2 cellular contexts compared by ENCODE assay signal in the genomic region with DNA sequence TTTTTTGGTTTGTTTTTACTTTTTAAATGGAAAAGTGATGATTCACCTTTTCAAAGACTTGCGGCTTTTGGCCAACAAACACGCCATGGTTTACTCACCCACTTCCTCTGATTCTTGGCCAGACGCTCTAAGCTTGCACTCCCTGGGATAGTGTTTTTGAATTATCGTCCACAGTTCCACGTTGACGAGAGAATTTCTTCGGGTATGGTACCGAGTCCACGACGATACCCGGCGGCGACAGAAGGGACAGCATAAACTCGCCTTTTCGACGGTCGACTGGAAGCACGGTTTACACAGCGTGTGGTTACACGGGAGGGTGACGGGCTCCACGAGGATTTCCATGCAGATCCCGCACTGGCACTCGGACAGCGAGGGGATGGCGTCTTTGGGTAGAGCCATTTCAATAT.
TF ChIP-seq lines count a peak whose summit lies in the region.

No MANE protein-coding gene starts in this region.

TF ChIP-seq in HEK293, 187 proteins besides CTCF, POLR2A, EP300 and RAD21 (continued from another document):
- TF ChIP-seq ELK4 (IDR thresholded peaks at IDR 0.05; ENCODE audit: borderline replicate concordance, low read depth, low read length) = no peak
- TF ChIP-seq, protein P1, sequence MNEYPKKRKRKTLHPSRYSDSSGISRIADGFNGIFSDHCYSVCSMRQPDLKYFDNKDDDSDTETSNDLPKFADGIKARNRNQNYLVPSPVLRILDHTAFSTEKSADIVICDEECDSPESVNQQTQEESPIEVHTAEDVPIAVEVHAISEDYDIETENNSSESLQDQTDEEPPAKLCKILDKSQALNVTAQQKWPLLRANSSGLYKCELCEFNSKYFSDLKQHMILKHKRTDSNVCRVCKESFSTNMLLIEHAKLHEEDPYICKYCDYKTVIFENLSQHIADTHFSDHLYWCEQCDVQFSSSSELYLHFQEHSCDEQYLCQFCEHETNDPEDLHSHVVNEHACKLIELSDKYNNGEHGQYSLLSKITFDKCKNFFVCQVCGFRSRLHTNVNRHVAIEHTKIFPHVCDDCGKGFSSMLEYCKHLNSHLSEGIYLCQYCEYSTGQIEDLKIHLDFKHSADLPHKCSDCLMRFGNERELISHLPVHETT (tag by site-specific recombination; IDR thresholded peaks at IDR 0.05) = no peak
- TF ChIP-seq SALL2 (tag by site-specific recombination; IDR thresholded peaks at IDR 0.05; ENCODE audit: borderline replicate concordance) = no peak
- TF ChIP-seq, protein P2, sequence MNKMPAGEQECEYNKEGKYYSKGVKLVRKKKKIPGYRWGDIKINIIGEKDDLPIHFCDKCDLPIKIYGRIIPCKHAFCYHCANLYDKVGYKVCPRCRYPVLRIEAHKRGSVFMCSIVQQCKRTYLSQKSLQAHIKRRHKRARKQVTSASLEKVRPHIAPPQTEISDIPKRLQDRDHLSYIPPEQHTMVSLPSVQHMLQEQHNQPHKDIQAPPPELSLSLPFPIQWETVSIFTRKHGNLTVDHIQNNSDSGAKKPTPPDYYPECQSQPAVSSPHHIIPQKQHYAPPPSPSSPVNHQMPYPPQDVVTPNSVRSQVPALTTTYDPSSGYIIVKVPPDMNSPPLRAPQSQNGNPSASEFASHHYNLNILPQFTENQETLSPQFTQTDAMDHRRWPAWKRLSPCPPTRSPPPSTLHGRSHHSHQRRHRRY (tag by site-specific recombination; IDR thresholded peaks at IDR 0.05) = no peak
- TF ChIP-seq ZSCAN30 (tag by site-specific recombination; IDR thresholded peaks at IDR 0.05) = no peak
- no peak for TF ChIP-seq ZNF76 (tag by site-specific recombination; IDR thresholded peaks at IDR 0.05; ENCODE audit: borderline replicate concordance, low read depth)
- TF ChIP-seq PRDM1 (tag by site-specific recombination; IDR thresholded peaks at IDR 0.05) = peak; percentile 78
- TF ChIP-seq, protein P3, sequence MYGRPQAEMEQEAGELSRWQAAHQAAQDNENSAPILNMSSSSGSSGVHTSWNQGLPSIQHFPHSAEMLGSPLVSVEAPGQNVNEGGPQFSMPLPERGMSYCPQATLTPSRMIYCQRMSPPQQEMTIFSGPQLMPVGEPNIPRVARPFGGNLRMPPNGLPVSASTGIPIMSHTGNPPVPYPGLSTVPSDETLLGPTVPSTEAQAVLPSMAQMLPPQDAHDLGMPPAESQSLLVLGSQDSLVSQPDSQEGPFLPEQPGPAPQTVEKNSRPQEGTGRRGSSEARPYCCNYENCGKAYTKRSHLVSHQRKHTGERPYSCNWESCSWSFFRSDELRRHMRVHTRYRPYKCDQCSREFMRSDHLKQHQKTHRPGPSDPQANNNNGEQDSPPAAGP (tag by site-specific recombination; IDR thresholded peaks at IDR 0.05) = 0 out of 2 replicates have a peak, but pooled peaks have one; percentile 26
- TF ChIP-seq ZNF146 (tag by site-specific recombination; IDR thresholded peaks at IDR 0.05) = no peak
- no peak for TF ChIP-seq PBX3 (CRISPR knock-in tag; IDR thresholded peaks at IDR 0.05)
- TF ChIP-seq ZNF394 (tag by site-specific recombination; IDR thresholded peaks at IDR 0.05; ENCODE audit: borderline replicate concordance) = no peak
- TF ChIP-seq ZNF416 (tag by site-specific recombination; IDR thresholded peaks at IDR 0.05) = no peak
- no peak for TF ChIP-seq ZNF664 (tag by site-specific recombination; IDR thresholded peaks at IDR 0.05)
- TF ChIP-seq ZNF324 (tag by site-specific recombination; IDR thresholded peaks at IDR 0.05) = no peak
- 0 out of 2 replicates have a peak, but pooled peaks have one; percentile 14 for TF ChIP-seq ZFP69B (tag by site-specific recombination; IDR thresholded peaks at IDR 0.05)
- no peak for TF ChIP-seq ZNF704 (tag by site-specific recombination; IDR thresholded peaks at IDR 0.05)

TF ChIP-seq in HepG2, 621 proteins besides CTCF, POLR2A, EP300 and RAD21 (continued from another document and continues in another):
- no peak for TF ChIP-seq TFAP4 (IDR thresholded peaks at IDR 0.05; ENCODE audit: borderline replicate concordance, low read depth)
- TF ChIP-seq, protein P4, sequence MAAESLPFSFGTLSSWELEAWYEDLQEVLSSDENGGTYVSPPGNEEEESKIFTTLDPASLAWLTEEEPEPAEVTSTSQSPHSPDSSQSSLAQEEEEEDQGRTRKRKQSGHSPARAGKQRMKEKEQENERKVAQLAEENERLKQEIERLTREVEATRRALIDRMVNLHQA (CRISPR knock-in tag; IDR thresholded peaks at IDR 0.05) = no peak
- TF ChIP-seq, protein P5, sequence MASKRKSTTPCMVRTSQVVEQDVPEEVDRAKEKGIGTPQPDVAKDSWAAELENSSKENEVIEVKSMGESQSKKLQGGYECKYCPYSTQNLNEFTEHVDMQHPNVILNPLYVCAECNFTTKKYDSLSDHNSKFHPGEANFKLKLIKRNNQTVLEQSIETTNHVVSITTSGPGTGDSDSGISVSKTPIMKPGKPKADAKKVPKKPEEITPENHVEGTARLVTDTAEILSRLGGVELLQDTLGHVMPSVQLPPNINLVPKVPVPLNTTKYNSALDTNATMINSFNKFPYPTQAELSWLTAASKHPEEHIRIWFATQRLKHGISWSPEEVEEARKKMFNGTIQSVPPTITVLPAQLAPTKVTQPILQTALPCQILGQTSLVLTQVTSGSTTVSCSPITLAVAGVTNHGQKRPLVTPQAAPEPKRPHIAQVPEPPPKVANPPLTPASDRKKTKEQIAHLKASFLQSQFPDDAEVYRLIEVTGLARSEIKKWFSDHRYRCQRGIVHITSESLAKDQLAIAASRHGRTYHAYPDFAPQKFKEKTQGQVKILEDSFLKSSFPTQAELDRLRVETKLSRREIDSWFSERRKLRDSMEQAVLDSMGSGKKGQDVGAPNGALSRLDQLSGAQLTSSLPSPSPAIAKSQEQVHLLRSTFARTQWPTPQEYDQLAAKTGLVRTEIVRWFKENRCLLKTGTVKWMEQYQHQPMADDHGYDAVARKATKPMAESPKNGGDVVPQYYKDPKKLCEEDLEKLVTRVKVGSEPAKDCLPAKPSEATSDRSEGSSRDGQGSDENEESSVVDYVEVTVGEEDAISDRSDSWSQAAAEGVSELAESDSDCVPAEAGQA (IDR thresholded peaks at IDR 0.05; ENCODE audit: low read depth) = no peak
- TF ChIP-seq, protein P5 (CRISPR knock-in tag; IDR thresholded peaks at IDR 0.05; ENCODE audit: borderline replicate concordance) = no peak
- TF ChIP-seq NR2F6 (IDR thresholded peaks at IDR 0.05) = no peak
- TF ChIP-seq NR2F6 (CRISPR knock-in tag; IDR thresholded peaks at IDR 0.05) = no peak
- TF ChIP-seq ZMYM4 (CRISPR knock-in tag; IDR thresholded peaks at IDR 0.05) = no peak
- TF ChIP-seq ZNF275 (CRISPR knock-in tag; IDR thresholded peaks at IDR 0.05; ENCODE audit: borderline replicate concordance) = no peak
- no peak for TF ChIP-seq TCF12 (IDR thresholded peaks at IDR 0.05)
- TF ChIP-seq TCF12 (CRISPR knock-in tag; IDR thresholded peaks at IDR 0.05) = no peak
- TF ChIP-seq CERS6 (CRISPR knock-in tag; IDR thresholded peaks at IDR 0.05) = no peak
- no peak for TF ChIP-seq ZSCAN9 (CRISPR knock-in tag; IDR thresholded peaks at IDR 0.05; ENCODE audit: borderline replicate concordance)
- no peak for TF ChIP-seq ZBTB1 (CRISPR knock-in tag; IDR thresholded peaks at IDR 0.05; ENCODE audit: borderline replicate concordance)
- no peak for TF ChIP-seq ZNF180 (CRISPR knock-in tag; IDR thresholded peaks at IDR 0.05; ENCODE audit: borderline replicate concordance, low read depth)
- TF ChIP-seq, protein P6, sequence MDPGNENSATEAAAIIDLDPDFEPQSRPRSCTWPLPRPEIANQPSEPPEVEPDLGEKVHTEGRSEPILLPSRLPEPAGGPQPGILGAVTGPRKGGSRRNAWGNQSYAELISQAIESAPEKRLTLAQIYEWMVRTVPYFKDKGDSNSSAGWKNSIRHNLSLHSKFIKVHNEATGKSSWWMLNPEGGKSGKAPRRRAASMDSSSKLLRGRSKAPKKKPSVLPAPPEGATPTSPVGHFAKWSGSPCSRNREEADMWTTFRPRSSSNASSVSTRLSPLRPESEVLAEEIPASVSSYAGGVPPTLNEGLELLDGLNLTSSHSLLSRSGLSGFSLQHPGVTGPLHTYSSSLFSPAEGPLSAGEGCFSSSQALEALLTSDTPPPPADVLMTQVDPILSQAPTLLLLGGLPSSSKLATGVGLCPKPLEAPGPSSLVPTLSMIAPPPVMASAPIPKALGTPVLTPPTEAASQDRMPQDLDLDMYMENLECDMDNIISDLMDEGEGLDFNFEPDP (CRISPR knock-in tag; conservative IDR thresholded peaks at IDR 0.05) = 0 out of 2 replicates have a peak, but pooled peaks have one; percentile 70
- TF ChIP-seq ZNF124 (CRISPR knock-in tag; IDR thresholded peaks at IDR 0.05) = no peak
- TF ChIP-seq IRF2 (CRISPR knock-in tag; IDR thresholded peaks at IDR 0.05) = no peak
- TF ChIP-seq ZFX (CRISPR knock-in tag; IDR thresholded peaks at IDR 0.05; ENCODE audit: low read depth) = 0 out of 2 replicates have a peak, but pooled peaks have one; percentile 1
- TF ChIP-seq NR2F1 (CRISPR knock-in tag; IDR thresholded peaks at IDR 0.05) = no peak
- no peak for TF ChIP-seq EHMT2 (IDR thresholded peaks at IDR 0.05; ENCODE audit: borderline replicate concordance, low read depth, low read length)
- TF ChIP-seq ISL2 (CRISPR knock-in tag; IDR thresholded peaks at IDR 0.05) = no peak
- 0 out of 2 replicates have a peak, but pooled peaks have one; percentile 56 for TF ChIP-seq ZNF550 (CRISPR knock-in tag; IDR thresholded peaks at IDR 0.05; ENCODE audit: borderline replicate concordance)
- TF ChIP-seq SRF (IDR thresholded peaks at IDR 0.05; ENCODE audit: low read depth, low read length) = no peak
- TF ChIP-seq, protein P7, sequence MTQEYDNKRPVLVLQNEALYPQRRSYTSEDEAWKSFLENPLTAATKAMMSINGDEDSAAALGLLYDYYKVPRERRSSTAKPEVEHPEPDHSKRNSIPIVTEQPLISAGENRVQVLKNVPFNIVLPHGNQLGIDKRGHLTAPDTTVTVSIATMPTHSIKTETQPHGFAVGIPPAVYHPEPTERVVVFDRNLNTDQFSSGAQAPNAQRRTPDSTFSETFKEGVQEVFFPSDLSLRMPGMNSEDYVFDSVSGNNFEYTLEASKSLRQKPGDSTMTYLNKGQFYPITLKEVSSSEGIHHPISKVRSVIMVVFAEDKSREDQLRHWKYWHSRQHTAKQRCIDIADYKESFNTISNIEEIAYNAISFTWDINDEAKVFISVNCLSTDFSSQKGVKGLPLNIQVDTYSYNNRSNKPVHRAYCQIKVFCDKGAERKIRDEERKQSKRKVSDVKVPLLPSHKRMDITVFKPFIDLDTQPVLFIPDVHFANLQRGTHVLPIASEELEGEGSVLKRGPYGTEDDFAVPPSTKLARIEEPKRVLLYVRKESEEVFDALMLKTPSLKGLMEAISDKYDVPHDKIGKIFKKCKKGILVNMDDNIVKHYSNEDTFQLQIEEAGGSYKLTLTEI (CRISPR knock-in tag; conservative IDR thresholded peaks at IDR 0.05) = no peak
- TF ChIP-seq ZSCAN31 (CRISPR knock-in tag; IDR thresholded peaks at IDR 0.05; ENCODE audit: low read depth) = 0 out of 2 replicates have a peak, but pooled peaks have one; percentile 9
- no peak for TF ChIP-seq NR3C1 (CRISPR knock-in tag; IDR thresholded peaks at IDR 0.05)
- no peak for TF ChIP-seq ZNF678 (CRISPR knock-in tag; IDR thresholded peaks at IDR 0.05)
- TF ChIP-seq ZNF382 (CRISPR knock-in tag; IDR thresholded peaks at IDR 0.05; ENCODE audit: borderline replicate concordance) = no peak
